Comparison of ENCODE assay signal across 9 cellular contexts in genomic region chr18:24964213-24964612, GRCh38.
DNase-seq lines count a peak whose midpoint lies in the region; ATAC-seq and TF ChIP-seq lines count a peak whose summit lies in the region.
"Had no signal": no experiment of that assay in that cellular context is flagged by ENCODE, and none has a peak within 500 bp of the region (broad histone marks: within the 10 kb centered on the region; RNA-seq: fewer than 3 reads in every experiment).

No MANE protein-coding gene starts in this region.

- no peak for TF ChIP-seq EP300 in suprapubic skin (IDR thresholded peaks at IDR 0.05)

- H2AFZ ChIP-seq in GM23338, result peak overlapping the region; percentile 98
- H2AFZ ChIP-seq in osteoblast (ENCODE audit: low read length), result no peak overlapping the region
- H2AFZ ChIP-seq: PC-9 had no signal

- H3K9me2 ChIP-seq in GM23338 (ENCODE audit: insufficient read depth), result peaks cover 22% of the 10 kb centered on the region

- TF ChIP-seq CTCF in GM23338 (conservative IDR thresholded peaks at IDR 0.05; ENCODE audit: low read depth in 2 of 2) (peak in 1 of 2 experiments; percentile 42; a peak in 1 of 4 replicates), osteoblast (IDR thresholded peaks at IDR 0.05; ENCODE audit: extremely low read depth, low read depth, low read length) (no peak), uterus (IDR thresholded peaks at IDR 0.05) (no peak), suprapubic skin (IDR thresholded peaks at IDR 0.05) (no peak)

- H3K9me3 ChIP-seq in osteoblast (ENCODE audit: low read depth, low read length) (no peaks in the 10 kb centered on the region), uterus (no peaks in the 10 kb centered on the region), suprapubic skin (no peaks in the 10 kb centered on the region)

- H3K4me3 ChIP-seq in GM23338 (no peak overlapping the region), osteoblast (ENCODE audit: insufficient read depth, low read length) (no peak overlapping the region), uterus (no peak overlapping the region), suprapubic skin (no peak overlapping the region)
- H3K4me3 ChIP-seq: PC-9 had no signal

- H3K36me3 ChIP-seq in GM23338 (ENCODE audit: insufficient read depth) (no peaks in the 10 kb centered on the region), osteoblast (ENCODE audit: insufficient read depth, low read length) (no peaks in the 10 kb centered on the region), uterus (no peaks in the 10 kb centered on the region), suprapubic skin (no peaks in the 10 kb centered on the region)

- no peaks in the 10 kb centered on the region for H3K9me3 Mint-ChIP-seq in GM23338

- DNase-seq in GM23338 (ENCODE audit: low spot score) (peak; percentile 67), LoVo (ENCODE audit: low spot score) (peak; percentile 3), osteoblast (ENCODE audit: insufficient read length, low spot score, missing footprints) (no peak), uterus (no peak), suprapubic skin (ENCODE audit: low spot score in 2 of 2) (no peak)
- DNase-seq in activated effector memory CD4-positive, alpha-beta T cell treated with Interleukin-2 at 50 U/mL for 16 hours, result no peak
- DNase-seq: PC-9 had no signal

- H3K4me1 ChIP-seq in GM23338 (ENCODE audit: insufficient read depth) (no peaks in the 10 kb centered on the region), osteoblast (ENCODE audit: insufficient read depth, low read length) (no peaks in the 10 kb centered on the region), uterus (no peaks in the 10 kb centered on the region), suprapubic skin (no peaks in the 10 kb centered on the region)

- peaks cover 7% of the 10 kb centered on the region; the same call in 2 of the 3 replicates for H3K4me1 Mint-ChIP-seq in GM23338

- H3K36me3 Mint-ChIP-seq in GM23338 (ENCODE audit: low read depth), result no peaks in the 10 kb centered on the region

- no peak overlapping the region for H3K27ac ChIP-seq in GM23338 (ENCODE audit: low read depth)
- no peak overlapping the region for H3K27ac ChIP-seq in osteoblast (ENCODE audit: low read depth, low read length)
- H3K27ac ChIP-seq in uterus, result no peak overlapping the region
- no peak overlapping the region for H3K27ac ChIP-seq in suprapubic skin
- H3K27ac ChIP-seq: PC-9 had no signal

- H3K4me2 ChIP-seq in GM23338 (no peak overlapping the region), osteoblast (ENCODE audit: insufficient read depth, low read length) (no peak overlapping the region)
- H3K4me2 ChIP-seq: PC-9 had no signal

- no peaks in the 10 kb centered on the region for H3K79me2 ChIP-seq in GM23338 (replicated peaks; ENCODE audit: insufficient read depth)
- no peaks in the 10 kb centered on the region for H3K79me2 ChIP-seq in osteoblast (ENCODE audit: insufficient read depth, low read length)

- H3K27ac Mint-ChIP-seq in GM23338, result no peak overlapping the region

- H3K27me3 Mint-ChIP-seq in GM23338 (ENCODE audit: insufficient read depth, low read depth, poor library complexity), result no peaks in the 10 kb centered on the region

- ATAC-seq in GM18519 (IDR thresholded peaks at IDR 0.05; ENCODE audit: low FRiP score, unreplicated experiment) (peak; percentile 81), GM23338 (peak; percentile 97), esophagus mucosa (peak; percentile 60)

- H3K4me3 Mint-ChIP-seq in GM23338, result no peak overlapping the region

- TF ChIP-seq POLR2A in uterus (IDR thresholded peaks at IDR 0.05) (no peak), suprapubic skin (IDR thresholded peaks at IDR 0.05) (no peak)

- WGBS in suprapubic skin, result 42% methylated on average over 4 of the region's 4 CpGs

- intact Hi-C loops in uterus (cut with DNase I; ENCODE audit: low total_unique reads), result no loop called here

- no peaks in the 10 kb centered on the region for H3F3A ChIP-seq in GM23338 (replicated peaks; ENCODE audit: low read depth)

- H4K20me1 ChIP-seq in GM23338 (replicated peaks; ENCODE audit: insufficient read depth), result no peaks in the 10 kb centered on the region
- H4K20me1 ChIP-seq in osteoblast (ENCODE audit: insufficient read depth, low read length), result no peaks in the 10 kb centered on the region

- no peaks in the 10 kb centered on the region for H3K27me3 ChIP-seq in GM23338 (ENCODE audit: insufficient read depth)
- no peaks in the 10 kb centered on the region for H3K27me3 ChIP-seq in osteoblast (ENCODE audit: insufficient read depth, low read length)
- H3K27me3 ChIP-seq in uterus, result no peaks in the 10 kb centered on the region
- no peaks in the 10 kb centered on the region for H3K27me3 ChIP-seq in suprapubic skin

TF ChIP-seq in GM23338, 12 proteins besides CTCF, POLR2A, EP300 and RAD21 (continues in another document):
- TF ChIP-seq REST (IDR thresholded peaks at IDR 0.05; ENCODE audit: unreplicated experiment) (no peak), EZH2 (IDR thresholded peaks at IDR 0.05; ENCODE audit: low read depth, unreplicated experiment) (no peak), ZNF331 (CRISPR knock-in tag; IDR thresholded peaks at IDR 0.05; ENCODE audit: low read depth) (no peak), CREB1 (CRISPR knock-in tag; IDR thresholded peaks at IDR 0.05; ENCODE audit: low read depth) (no peak)

Comparison
In these comparisons a context has a peak if more than half of its experiments do, and no peak if none do; other contexts are left out.
1. DNase-seq: peak in GM23338 (single experiment) and LoVo (single experiment); none in activated effector memory CD4-positive, alpha-beta T cell treated with Interleukin-2 at 50 U/mL for 16 hours (single experiment), osteoblast (single experiment), uterus (0 of 2) and suprapubic skin (0 of 2).
2. Peak in every context shown above with its lines, with median percentiles within 50 percentile points of each other: ATAC-seq.